ENCODE assay signal across 13 cellular contexts in the genomic region with DNA sequence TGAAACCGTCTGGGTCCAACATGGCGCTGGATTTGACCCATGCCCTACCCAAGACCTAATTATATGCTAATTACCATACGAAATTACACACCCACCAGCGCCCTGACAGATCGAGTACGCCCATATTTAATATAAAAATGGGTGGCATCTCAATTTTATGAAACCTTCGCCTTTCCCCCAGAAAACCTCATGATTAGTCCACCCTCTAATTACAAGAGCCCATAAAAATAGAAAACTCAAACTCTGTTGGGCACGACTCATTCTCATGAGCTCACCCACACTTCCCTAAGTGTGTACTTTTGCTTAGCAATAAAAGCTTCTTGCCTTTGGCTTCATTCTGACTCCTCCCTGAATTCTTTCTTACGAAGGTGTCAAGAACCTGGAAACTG.
"Had no signal": no experiment of that assay in that cellular context is flagged by ENCODE, and none has a peak within 500 bp of the region (broad histone marks: within the 10 kb centered on the region; RNA-seq: fewer than 3 reads in every experiment).

No MANE protein-coding gene starts in this region.

- H3K9me3 ChIP-seq: suprapubic skin, upper lobe of left lung had no signal

- H3K27ac Mint-ChIP-seq: activated naive CD4-positive, alpha-beta T cell treated with anti-CD3 and anti-CD28 coated beads, Interleukin-2, amount 50 U/mL, for 24 hours; activated T-cell treated with anti-CD3 and anti-CD28 coated beads, Interleukin-2, amount 50 U/mL, for 24 hours; effector memory CD8-positive, alpha-beta T cell; nephron; T-helper 1 cell treated with Interleukin-12 subunit alpha and Interleukin-12 subunit beta and Interleukin-4 antibody, amounts not matched to agents 30 μg/mL and 1 μg/mL, for 36 hours had no signal

- H3K36me3 Mint-ChIP-seq: activated naive CD4-positive, alpha-beta T cell treated with anti-CD3 and anti-CD28 coated beads, Interleukin-2, amount 50 U/mL, for 24 hours had no signal

- H3K4me3 Mint-ChIP-seq: activated naive CD4-positive, alpha-beta T cell treated with anti-CD3 and anti-CD28 coated beads, Interleukin-2, amount 50 U/mL, for 24 hours; activated T-cell treated with anti-CD3 and anti-CD28 coated beads, Interleukin-2, amount 50 U/mL, for 24 hours; central memory CD8-positive, alpha-beta T cell; dendritic cell treated with granulocyte-macrophage colony-stimulating factor and Interleukin-4, amounts not matched to agents 40 ng/mL and 50 ng/mL, for 4 days; effector memory CD8-positive, alpha-beta T cell; nephron; T-helper 1 cell treated with Interleukin-12 subunit alpha and Interleukin-12 subunit beta and Interleukin-4 antibody, amounts not matched to agents 30 μg/mL and 1 μg/mL, for 36 hours had no signal

- H3K4me3 ChIP-seq: suprapubic skin, upper lobe of left lung had no signal

- ATAC-seq: effector memory CD8-positive, alpha-beta T cell; left lobe of liver; stimulated activated naive CD8-positive, alpha-beta T cell treated with anti-CD3 and anti-CD28 coated beads, Interleukin-15, Interleukin-2, amounts not matched to agents 100 U/mL and 50 U/mL, for 24 hours had no signal

- H3K27me3 ChIP-seq: upper lobe of left lung had no signal

- DNase-seq: activated effector memory CD4-positive, alpha-beta T cell treated with Interleukin-2 at 50 U/mL for 16 hours; activated T-cell treated with anti-CD3 and anti-CD28 coated beads, Interleukin-2, amount 50 U/mL, for 24 hours; effector memory CD8-positive, alpha-beta T cell; stimulated activated CD4-positive, alpha-beta T cell treated with anti-CD3 and anti-CD28 coated beads, Interleukin-12 subunit alpha, Interleukin-12 subunit beta, amount 100 ng/mL, for 4 hours; stimulated activated naive CD8-positive, alpha-beta T cell treated with anti-CD3 and anti-CD28 coated beads, Interleukin-15, Interleukin-2, amounts not matched to agents 100 U/mL and 50 U/mL, for 24 hours; upper lobe of left lung had no signal

- H3K9me3 Mint-ChIP-seq: activated naive CD4-positive, alpha-beta T cell treated with anti-CD3 and anti-CD28 coated beads, Interleukin-2, amount 50 U/mL, for 24 hours; activated T-cell treated with anti-CD3 and anti-CD28 coated beads, Interleukin-2, amount 50 U/mL, for 24 hours; central memory CD8-positive, alpha-beta T cell; effector memory CD8-positive, alpha-beta T cell; nephron; T-helper 1 cell treated with Interleukin-12 subunit alpha and Interleukin-12 subunit beta and Interleukin-4 antibody, amounts not matched to agents 30 μg/mL and 1 μg/mL, for 36 hours had no signal

- H3K27me3 Mint-ChIP-seq: dendritic cell treated with granulocyte-macrophage colony-stimulating factor and Interleukin-4, amounts not matched to agents 40 ng/mL and 50 ng/mL, for 4 days had no signal

- H3K36me3 ChIP-seq: suprapubic skin, upper lobe of left lung had no signal

- H3K27ac ChIP-seq: suprapubic skin, upper lobe of left lung had no signal
